ENCODE assay signal across 12 cellular contexts in genomic region chr9:136619742-136620440, GRCh38. TPM values are rescaled to one million over a fixed set of nuclear protein-coding genes. Genes with fewer than 3 reads are reported as not detected.
A peak's percentile ranks its signal among the peaks of the same experiment; 100 is the strongest.
DNase-seq lines count a peak whose midpoint lies in the region; ATAC-seq and TF ChIP-seq lines count a peak whose summit lies in the region.
"Had no signal": no experiment of that assay in that cellular context is flagged by ENCODE, and none has a peak within 500 bp of the region (broad histone marks: within the 10 kb centered on the region; RNA-seq: fewer than 3 reads in every experiment).

No MANE protein-coding gene starts in this region.

- no peaks in the 10 kb centered on the region for H3K27me3 Mint-ChIP-seq in naive thymus-derived CD4-positive, alpha-beta T cell
- peaks cover 2% of the 10 kb centered on the region for H3K27me3 Mint-ChIP-seq in activated CD4-positive, alpha-beta memory T cell treated with anti-CD3 and anti-CD28 coated beads for 36 hours

- peak; percentile 79 for ATAC-seq in naive thymus-derived CD4-positive, alpha-beta T cell
- no peak for ATAC-seq in GM18520 (IDR thresholded peaks at IDR 0.05; ENCODE audit: unreplicated experiment)

- POLR2A ChIA-PET in naive thymus-derived CD4-positive, alpha-beta T cell (lab: Charles Lee), result no interaction called here
- POLR2A ChIA-PET in activated CD4-positive, alpha-beta memory T cell treated with anti-CD3 and anti-CD28 coated beads for 36 hours (lab: Charles Lee), result no interaction called here

- peaks cover 0 to 11% (median 0%) of the 10 kb centered on the region in 7 donors for H3K4me1 Mint-ChIP-seq in naive thymus-derived CD4-positive, alpha-beta T cell
- no peaks in the 10 kb centered on the region for H3K4me1 Mint-ChIP-seq in activated CD4-positive, alpha-beta memory T cell treated with anti-CD3 and anti-CD28 coated beads for 36 hours (ENCODE audit: low read depth)

- H3K27me3 ChIP-seq in naive thymus-derived CD4-positive, alpha-beta T cell (ENCODE audit: control insufficient read depth in 2 of 2, insufficient read depth in 2 of 2, low read length in 2 of 2), result no peaks in the 10 kb centered on the region

- no peaks in the 10 kb centered on the region for H3K36me3 ChIP-seq in naive thymus-derived CD4-positive, alpha-beta T cell (ENCODE audit: control insufficient read depth in 2 of 3, insufficient read depth in 3 of 3, low read length in 3 of 3)

- peaks cover 0 to 5% of the 10 kb centered on the region in 2 donors for H3K4me1 ChIP-seq in naive thymus-derived CD4-positive, alpha-beta T cell (ENCODE audit: control insufficient read depth in 2 of 2, insufficient read depth in 2 of 2, low read length in 2 of 2)

- H3K9me3 ChIP-seq in naive thymus-derived CD4-positive, alpha-beta T cell (ENCODE audit: control insufficient read depth in 2 of 3, low read length in 3 of 3), result no peaks in the 10 kb centered on the region

- H3K27ac ChIP-seq in naive thymus-derived CD4-positive, alpha-beta T cell (ENCODE audit: low read depth, low read length), result no peak overlapping the region

- TF ChIP-seq CTCF in fibroblast of villous mesenchyme (IDR thresholded peaks at IDR 0.05; ENCODE audit: insufficient read depth, low read depth, low read length), result no peak

- peak overlapping the region in 1 of 10 donors; percentile 16 for H3K4me3 Mint-ChIP-seq in naive thymus-derived CD4-positive, alpha-beta T cell
- H3K4me3 Mint-ChIP-seq in activated CD4-positive, alpha-beta memory T cell treated with anti-CD3 and anti-CD28 coated beads for 36 hours, result no peak overlapping the region

- H3K9me3 Mint-ChIP-seq in naive thymus-derived CD4-positive, alpha-beta T cell, result no peaks in the 10 kb centered on the region
- H3K9me3 Mint-ChIP-seq in activated CD4-positive, alpha-beta memory T cell treated with anti-CD3 and anti-CD28 coated beads for 36 hours, result no peaks in the 10 kb centered on the region

- no peak overlapping the region for H3K27ac Mint-ChIP-seq in naive thymus-derived CD4-positive, alpha-beta T cell
- H3K27ac Mint-ChIP-seq in activated CD4-positive, alpha-beta memory T cell treated with anti-CD3 and anti-CD28 coated beads for 36 hours, result no peak overlapping the region
- H3K27ac Mint-ChIP-seq: progenitor cell of endocrine pancreas had no signal

- intact Hi-C loops in naive thymus-derived CD4-positive, alpha-beta T cell (cut with micrococcal nuclease), result no loop called here
- intact Hi-C loops in activated CD4-positive, alpha-beta memory T cell treated with anti-CD3 and anti-CD28 coated beads for 36 hours (cut with micrococcal nuclease), result no loop called here

- no peak overlapping the region for H3K4me3 ChIP-seq in fibroblast of villous mesenchyme (ENCODE audit: low read depth, low read length)
- H3K4me3 ChIP-seq in naive thymus-derived CD4-positive, alpha-beta T cell (ENCODE audit: low read length), result no peak overlapping the region

- no peaks in the 10 kb centered on the region for H3K36me3 Mint-ChIP-seq in naive thymus-derived CD4-positive, alpha-beta T cell
- no peaks in the 10 kb centered on the region for H3K36me3 Mint-ChIP-seq in activated CD4-positive, alpha-beta memory T cell treated with anti-CD3 and anti-CD28 coated beads for 36 hours

- CTCF ChIA-PET in naive thymus-derived CD4-positive, alpha-beta T cell (lab: Charles Lee), result no interaction called here
- CTCF ChIA-PET in activated CD4-positive, alpha-beta memory T cell treated with anti-CD3 and anti-CD28 coated beads for 36 hours (lab: Charles Lee), result no interaction called here

- DNase-seq in A172 (ENCODE audit: low spot score) (peak; percentile 66), NOMO-1 treated with dmso at 0.1 percent for 144 hours (lab: John Stamatoyannopoulos, UW; ENCODE audit: unreplicated experiment) (peak; percentile 89), fibroblast of villous mesenchyme (ENCODE audit: low read depth) (peak; percentile 69), SW 1271 (lab: John Stamatoyannopoulos, UW) (no peak)
- no peak for DNase-seq in naive thymus-derived CD4-positive, alpha-beta T cell
- no peak for DNase-seq in stimulated activated CD4-positive, alpha-beta T cell treated with anti-CD3 and anti-CD28 coated beads, Interleukin-4, amount 100 ng/mL, for 1 hour
- no peak for DNase-seq in activated CD4-positive, alpha-beta memory T cell treated with anti-CD3 and anti-CD28 coated beads for 36 hours
- DNase-seq: activated CD4-positive, CD25-positive, alpha-beta regulatory T cell; foreskin melanocyte; NCI-H82 had no signal

RNA-seq across cellular contexts. Expression of gene EGFL7, which starts 42.8 kb away (rescaled TPM):
- total RNA-seq in A172 (2014; rRNA removed; shearing (Covaris generic)), result 110 and 127 TPM in 2 replicates
- total RNA-seq in fibroblast of villous mesenchyme, result 7.7 and 9.9 TPM in 2 replicates
- 1 to 10 TPM in 1 of 5 experiments, under 1 TPM in 2, not detected in 2; 0.56 to 2.3 (median 0.97) TPM for total RNA-seq in naive thymus-derived CD4-positive, alpha-beta T cell
- not detected for polyA plus RNA-seq in naive thymus-derived CD4-positive, alpha-beta T cell
- under 1 TPM; 0.90 to 0.93 TPM for total RNA-seq in activated CD4-positive, alpha-beta memory T cell treated with anti-CD3 and anti-CD28 coated beads for 36 hours

Comparison
In these comparisons a context has a peak if more than half of its experiments do, and no peak if none do; other contexts are left out.
1. DNase-seq: peak in A172 (single experiment), NOMO-1 treated with dmso at 0.1 percent for 144 hours (single experiment) and fibroblast of villous mesenchyme (single experiment); none in naive thymus-derived CD4-positive, alpha-beta T cell (0 of 9), SW 1271 (0 of 2), stimulated activated CD4-positive, alpha-beta T cell treated with anti-CD3 and anti-CD28 coated beads, Interleukin-4, amount 100 ng/mL, for 1 hour (single experiment) and activated CD4-positive, alpha-beta memory T cell treated with anti-CD3 and anti-CD28 coated beads for 36 hours (single experiment).
2. RNA of gene EGFL7, which starts 42.8 kb away (total RNA-seq): 110 to 127 TPM in A172; 7.7 to 9.9 TPM in fibroblast of villous mesenchyme, 0.90 to 0.93 TPM in activated CD4-positive, alpha-beta memory T cell treated with anti-CD3 and anti-CD28 coated beads for 36 hours and 0.56 to 2.3 TPM in naive thymus-derived CD4-positive, alpha-beta T cell; every median in the first group is over 10 times any median in the second.